In the genomic region with DNA sequence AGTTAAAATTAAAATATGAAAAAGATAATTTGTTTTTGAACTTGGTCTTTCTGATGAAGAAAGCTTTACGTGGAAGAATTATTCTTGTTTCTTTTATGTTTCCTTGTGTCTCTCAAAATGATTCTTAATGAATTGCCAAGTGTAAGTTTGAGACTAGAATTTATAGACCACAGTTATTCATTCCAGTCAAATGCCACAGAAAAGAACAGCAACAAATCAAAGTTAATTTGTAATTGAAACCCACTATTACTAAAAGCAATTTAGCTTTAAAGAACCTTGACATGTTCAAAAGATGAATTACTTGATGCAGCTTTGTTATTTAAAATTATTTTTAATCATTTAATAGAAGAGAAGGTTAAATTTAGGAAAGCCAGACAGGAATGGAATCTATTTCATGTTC, we compare ENCODE assay signal across 1 cellular context.
TF ChIP-seq lines count a peak whose summit lies in the region.

No MANE protein-coding gene starts in this region.

TF ChIP-seq in GM23338, 12 proteins besides CTCF, POLR2A, EP300 and RAD21 (continued from another document):
- TF ChIP-seq, protein P1, sequence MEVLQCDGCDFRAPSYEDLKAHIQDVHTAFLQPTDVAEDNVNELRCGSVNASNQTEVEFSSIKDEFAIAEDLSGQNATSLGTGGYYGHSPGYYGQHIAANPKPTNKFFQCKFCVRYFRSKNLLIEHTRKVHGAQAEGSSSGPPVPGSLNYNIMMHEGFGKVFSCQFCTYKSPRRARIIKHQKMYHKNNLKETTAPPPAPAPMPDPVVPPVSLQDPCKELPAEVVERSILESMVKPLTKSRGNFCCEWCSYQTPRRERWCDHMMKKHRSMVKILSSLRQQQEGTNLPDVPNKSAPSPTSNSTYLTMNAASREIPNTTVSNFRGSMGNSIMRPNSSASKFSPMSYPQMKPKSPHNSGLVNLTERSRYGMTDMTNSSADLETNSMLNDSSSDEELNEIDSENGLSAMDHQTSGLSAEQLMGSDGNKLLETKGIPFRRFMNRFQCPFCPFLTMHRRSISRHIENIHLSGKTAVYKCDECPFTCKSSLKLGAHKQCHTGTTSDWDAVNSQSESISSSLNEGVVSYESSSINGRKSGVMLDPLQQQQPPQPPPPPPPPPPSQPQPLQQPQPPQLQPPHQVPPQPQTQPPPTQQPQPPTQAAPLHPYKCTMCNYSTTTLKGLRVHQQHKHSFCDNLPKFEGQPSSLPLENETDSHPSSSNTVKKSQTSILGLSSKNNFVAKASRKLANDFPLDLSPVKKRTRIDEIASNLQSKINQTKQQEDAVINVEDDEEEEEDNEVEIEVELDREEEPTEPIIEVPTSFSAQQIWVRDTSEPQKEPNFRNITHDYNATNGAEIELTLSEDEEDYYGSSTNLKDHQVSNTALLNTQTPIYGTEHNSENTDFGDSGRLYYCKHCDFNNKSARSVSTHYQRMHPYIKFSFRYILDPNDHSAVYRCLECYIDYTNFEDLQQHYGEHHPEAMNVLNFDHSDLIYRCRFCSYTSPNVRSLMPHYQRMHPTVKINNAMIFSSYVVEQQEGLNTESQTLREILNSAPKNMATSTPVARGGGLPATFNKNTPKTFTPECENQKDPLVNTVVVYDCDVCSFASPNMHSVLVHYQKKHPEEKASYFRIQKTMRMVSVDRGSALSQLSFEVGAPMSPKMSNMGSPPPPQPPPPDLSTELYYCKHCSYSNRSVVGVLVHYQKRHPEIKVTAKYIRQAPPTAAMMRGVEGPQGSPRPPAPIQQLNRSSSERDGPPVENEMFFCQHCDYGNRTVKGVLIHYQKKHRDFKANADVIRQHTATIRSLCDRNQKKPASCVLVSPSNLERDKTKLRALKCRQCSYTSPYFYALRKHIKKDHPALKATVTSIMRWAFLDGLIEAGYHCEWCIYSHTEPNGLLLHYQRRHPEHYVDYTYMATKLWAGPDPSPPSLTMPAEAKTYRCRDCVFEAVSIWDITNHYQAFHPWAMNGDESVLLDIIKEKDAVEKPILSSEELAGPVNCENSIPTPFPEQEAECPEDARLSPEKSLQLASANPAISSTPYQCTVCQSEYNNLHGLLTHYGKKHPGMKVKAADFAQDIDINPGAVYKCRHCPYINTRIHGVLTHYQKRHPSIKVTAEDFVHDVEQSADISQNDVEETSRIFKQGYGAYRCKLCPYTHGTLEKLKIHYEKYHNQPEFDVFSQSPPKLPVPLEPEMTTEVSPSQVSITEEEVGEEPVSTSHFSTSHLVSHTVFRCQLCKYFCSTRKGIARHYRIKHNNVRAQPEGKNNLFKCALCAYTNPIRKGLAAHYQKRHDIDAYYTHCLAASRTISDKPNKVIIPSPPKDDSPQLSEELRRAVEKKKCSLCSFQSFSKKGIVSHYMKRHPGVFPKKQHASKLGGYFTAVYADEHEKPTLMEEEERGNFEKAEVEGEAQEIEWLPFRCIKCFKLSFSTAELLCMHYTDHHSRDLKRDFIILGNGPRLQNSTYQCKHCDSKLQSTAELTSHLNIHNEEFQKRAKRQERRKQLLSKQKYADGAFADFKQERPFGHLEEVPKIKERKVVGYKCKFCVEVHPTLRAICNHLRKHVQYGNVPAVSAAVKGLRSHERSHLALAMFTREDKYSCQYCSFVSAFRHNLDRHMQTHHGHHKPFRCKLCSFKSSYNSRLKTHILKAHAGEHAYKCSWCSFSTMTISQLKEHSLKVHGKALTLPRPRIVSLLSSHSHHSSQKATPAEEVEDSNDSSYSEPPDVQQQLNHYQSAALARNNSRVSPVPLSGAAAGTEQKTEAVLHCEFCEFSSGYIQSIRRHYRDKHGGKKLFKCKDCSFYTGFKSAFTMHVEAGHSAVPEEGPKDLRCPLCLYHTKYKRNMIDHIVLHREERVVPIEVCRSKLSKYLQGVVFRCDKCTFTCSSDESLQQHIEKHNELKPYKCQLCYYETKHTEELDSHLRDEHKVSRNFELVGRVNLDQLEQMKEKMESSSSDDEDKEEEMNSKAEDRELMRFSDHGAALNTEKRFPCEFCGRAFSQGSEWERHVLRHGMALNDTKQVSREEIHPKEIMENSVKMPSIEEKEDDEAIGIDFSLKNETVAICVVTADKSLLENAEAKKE (CRISPR knock-in tag; IDR thresholded peaks at IDR 0.05), result no peak
- TF ChIP-seq, protein P2, sequence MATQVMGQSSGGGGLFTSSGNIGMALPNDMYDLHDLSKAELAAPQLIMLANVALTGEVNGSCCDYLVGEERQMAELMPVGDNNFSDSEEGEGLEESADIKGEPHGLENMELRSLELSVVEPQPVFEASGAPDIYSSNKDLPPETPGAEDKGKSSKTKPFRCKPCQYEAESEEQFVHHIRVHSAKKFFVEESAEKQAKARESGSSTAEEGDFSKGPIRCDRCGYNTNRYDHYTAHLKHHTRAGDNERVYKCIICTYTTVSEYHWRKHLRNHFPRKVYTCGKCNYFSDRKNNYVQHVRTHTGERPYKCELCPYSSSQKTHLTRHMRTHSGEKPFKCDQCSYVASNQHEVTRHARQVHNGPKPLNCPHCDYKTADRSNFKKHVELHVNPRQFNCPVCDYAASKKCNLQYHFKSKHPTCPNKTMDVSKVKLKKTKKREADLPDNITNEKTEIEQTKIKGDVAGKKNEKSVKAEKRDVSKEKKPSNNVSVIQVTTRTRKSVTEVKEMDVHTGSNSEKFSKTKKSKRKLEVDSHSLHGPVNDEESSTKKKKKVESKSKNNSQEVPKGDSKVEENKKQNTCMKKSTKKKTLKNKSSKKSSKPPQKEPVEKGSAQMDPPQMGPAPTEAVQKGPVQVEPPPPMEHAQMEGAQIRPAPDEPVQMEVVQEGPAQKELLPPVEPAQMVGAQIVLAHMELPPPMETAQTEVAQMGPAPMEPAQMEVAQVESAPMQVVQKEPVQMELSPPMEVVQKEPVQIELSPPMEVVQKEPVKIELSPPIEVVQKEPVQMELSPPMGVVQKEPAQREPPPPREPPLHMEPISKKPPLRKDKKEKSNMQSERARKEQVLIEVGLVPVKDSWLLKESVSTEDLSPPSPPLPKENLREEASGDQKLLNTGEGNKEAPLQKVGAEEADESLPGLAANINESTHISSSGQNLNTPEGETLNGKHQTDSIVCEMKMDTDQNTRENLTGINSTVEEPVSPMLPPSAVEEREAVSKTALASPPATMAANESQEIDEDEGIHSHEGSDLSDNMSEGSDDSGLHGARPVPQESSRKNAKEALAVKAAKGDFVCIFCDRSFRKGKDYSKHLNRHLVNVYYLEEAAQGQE (IDR thresholded peaks at IDR 0.05; ENCODE audit: unreplicated experiment), result no peak
